Comparison of ENCODE assay signal across 11 cellular contexts in genomic region chr4:110953898-110954297, GRCh38.
"Had no signal": no experiment of that assay in that cellular context is flagged by ENCODE, and none has a peak within 500 bp of the region (broad histone marks: within the 10 kb centered on the region; RNA-seq: fewer than 3 reads in every experiment).

No MANE protein-coding gene starts in this region.

- FAIRE-seq: frontal cortex, keratinocyte had no signal

- H3K4me3 ChIP-seq: coronary artery, heart right ventricle, mucosa of descending colon had no signal

- DNase-seq: effector CD4-positive, alpha-beta T cell; heart right ventricle; immature natural killer cell; mucosa of descending colon; natural killer cell; posterior cingulate gyrus; stimulated activated CD4-positive, alpha-beta T cell treated with anti-CD3 and anti-CD28 coated beads, Interleukin-12 subunit alpha, Interleukin-12 subunit beta, amount 100 ng/mL, for 4 hours; stimulated activated naive CD4-positive, alpha-beta T cell had no signal
